In the genomic region with DNA sequence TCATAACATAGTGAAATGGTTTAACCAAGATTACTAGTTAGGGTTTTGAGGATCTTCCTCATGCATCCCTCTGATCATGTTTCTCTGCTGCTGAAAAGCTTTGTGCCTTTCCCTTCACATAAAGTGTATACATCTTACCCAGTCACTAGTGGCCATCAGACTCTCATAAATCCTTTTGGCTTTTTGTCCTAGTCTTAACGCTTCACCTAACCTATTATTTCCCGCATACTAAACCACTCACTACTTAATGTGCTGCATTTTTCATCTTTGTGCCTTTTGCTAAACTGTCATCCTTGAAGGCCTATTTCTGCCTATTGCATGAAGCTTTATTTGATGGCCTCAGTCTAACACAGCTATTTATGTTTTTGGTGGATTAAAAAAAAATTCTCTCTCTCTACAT, we compare ENCODE assay signal across 1 cellular context.
TF ChIP-seq lines count a peak whose summit lies in the region.

No MANE protein-coding gene starts in this region.

TF ChIP-seq in GM23338, 12 proteins besides CTCF, POLR2A, EP300 and RAD21 (continued from another document):
- TF ChIP-seq, protein P1, sequence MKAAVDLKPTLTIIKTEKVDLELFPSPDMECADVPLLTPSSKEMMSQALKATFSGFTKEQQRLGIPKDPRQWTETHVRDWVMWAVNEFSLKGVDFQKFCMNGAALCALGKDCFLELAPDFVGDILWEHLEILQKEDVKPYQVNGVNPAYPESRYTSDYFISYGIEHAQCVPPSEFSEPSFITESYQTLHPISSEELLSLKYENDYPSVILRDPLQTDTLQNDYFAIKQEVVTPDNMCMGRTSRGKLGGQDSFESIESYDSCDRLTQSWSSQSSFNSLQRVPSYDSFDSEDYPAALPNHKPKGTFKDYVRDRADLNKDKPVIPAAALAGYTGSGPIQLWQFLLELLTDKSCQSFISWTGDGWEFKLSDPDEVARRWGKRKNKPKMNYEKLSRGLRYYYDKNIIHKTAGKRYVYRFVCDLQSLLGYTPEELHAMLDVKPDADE (IDR thresholded peaks at IDR 0.05), result no peak
- TF ChIP-seq STAT1 (IDR thresholded peaks at IDR 0.05; ENCODE audit: unreplicated experiment) (no peak), JUNB (IDR thresholded peaks at IDR 0.05; ENCODE audit: unreplicated experiment) (no peak)
